Comparison of ENCODE assay signal across 14 cellular contexts in genomic region chr2:28004086-28004485, GRCh38.
DNase-seq lines count a peak whose midpoint lies in the region; ATAC-seq and TF ChIP-seq lines count a peak whose summit lies in the region.
"Had no signal": no experiment of that assay in that cellular context is flagged by ENCODE, and none has a peak within 500 bp of the region (broad histone marks: within the 10 kb centered on the region; RNA-seq: fewer than 3 reads in every experiment).

No MANE protein-coding gene starts in this region.

- CTCF ChIA-PET in activated naive CD4-positive, alpha-beta T cell treated with anti-CD3 and anti-CD28 coated beads for 36 hours (lab: Charles Lee), result interaction anchor here (0.6 to 1.3 kb wide), 2 partner anchors 281 to 399 kb away, joined by 3 to 4 read pairs; no protein-coding TSS in a partner anchor
- CTCF ChIA-PET in activated naive CD4-positive, alpha-beta T cell treated with anti-CD3 and anti-CD28 coated beads, Interleukin-2, amount 10 ng/mL, durations not matched to agents 7 days and 5 days (lab: Charles Lee), result interaction anchor here (0.7 kb wide), 1 partner anchor 14 kb away, joined by 3 read pairs; no protein-coding TSS in a partner anchor
- CTCF ChIA-PET in PC-3 (lab: Charles Lee), result interaction anchor here (0.5 kb wide), 1 partner anchor 246 kb away, joined by 4 read pairs; no protein-coding TSS in a partner anchor

- no peaks in the 10 kb centered on the region for H3K9me2 ChIP-seq in PC-3 (replicated peaks; ENCODE audit: low read length)

- H3K9me3 ChIP-seq in PC-3 (ENCODE audit: low read length) (no peaks in the 10 kb centered on the region), upper lobe of left lung (no peaks in the 10 kb centered on the region)
- H3K9me3 ChIP-seq: ascending aorta, Caco-2 had no signal

- peak overlapping the region; percentile 4; the same call in 1 of the 2 replicates for H3K4me2 ChIP-seq in PC-3 (ENCODE audit: low read length)

- H3K9me3 Mint-ChIP-seq in activated naive CD4-positive, alpha-beta T cell treated with anti-CD3 and anti-CD28 coated beads for 36 hours, result no peaks in the 10 kb centered on the region
- no peaks in the 10 kb centered on the region for H3K9me3 Mint-ChIP-seq in activated naive CD4-positive, alpha-beta T cell treated with anti-CD3 and anti-CD28 coated beads, Interleukin-2, amount 10 ng/mL, durations not matched to agents 7 days and 5 days
- H3K9me3 Mint-ChIP-seq in chondrocyte (ENCODE audit: low read depth), result peaks cover 3% of the 10 kb centered on the region
- peaks cover 0 to 6% of the 10 kb centered on the region in 2 donors for H3K9me3 Mint-ChIP-seq in stimulated activated naive B cell treated with anti-CD40 and anti-IgM and Interleukin-4, amounts not matched to agents 10 μg/mL and 1 μg/mL and 100 μg/mL, for 72 hours
- H3K9me3 Mint-ChIP-seq: T-helper 1 cell treated with Interleukin-12 subunit alpha and Interleukin-12 subunit beta and Interleukin-4 antibody, amounts not matched to agents 30 μg/mL and 1 μg/mL, for 36 hours had no signal

- no peak overlapping the region for H2AFZ ChIP-seq in PC-3 (ENCODE audit: low read length)

- no peaks in the 10 kb centered on the region for H3K27me3 Mint-ChIP-seq in activated naive CD4-positive, alpha-beta T cell treated with anti-CD3 and anti-CD28 coated beads for 36 hours (ENCODE audit: low read depth)
- no peaks in the 10 kb centered on the region for H3K27me3 Mint-ChIP-seq in activated naive CD4-positive, alpha-beta T cell treated with anti-CD3 and anti-CD28 coated beads, Interleukin-2, amount 10 ng/mL, durations not matched to agents 7 days and 5 days
- no peaks in the 10 kb centered on the region for H3K27me3 Mint-ChIP-seq in chondrocyte (ENCODE audit: low read depth)
- H3K27me3 Mint-ChIP-seq in stimulated activated naive B cell treated with anti-CD40 and anti-IgM and Interleukin-4, amounts not matched to agents 10 μg/mL and 1 μg/mL and 100 μg/mL, for 72 hours, result no peaks in the 10 kb centered on the region

- no peak overlapping the region for H3K9ac ChIP-seq in PC-3 (ENCODE audit: low read length)

- DNase-seq in activated naive CD4-positive, alpha-beta T cell treated with anti-CD3 and anti-CD28 coated beads for 36 hours, result peak; percentile 38
- no peak for DNase-seq in activated naive CD4-positive, alpha-beta T cell treated with anti-CD3 and anti-CD28 coated beads, Interleukin-2, amount 10 ng/mL, durations not matched to agents 7 days and 5 days
- peak; percentile 81 for DNase-seq in PC-3
- DNase-seq in chondrocyte (ENCODE audit: low spot score), result no peak
- no peak for DNase-seq in stimulated activated naive B cell treated with anti-CD40 and anti-IgM and Interleukin-4, amounts not matched to agents 10 μg/mL and 1 μg/mL and 100 μg/mL, for 72 hours
- DNase-seq in upper lobe of left lung, result no peak
- no peak for DNase-seq in NCI-H446 treated with DMSO at 0.1 percent for 48 hours (lab: John Stamatoyannopoulos, UW)
- DNase-seq: Caco-2, hypothalamus, NCI-H146, nucleus accumbens had no signal

- H3K27ac Mint-ChIP-seq in activated naive CD4-positive, alpha-beta T cell treated with anti-CD3 and anti-CD28 coated beads for 36 hours, result no peak overlapping the region
- H3K27ac Mint-ChIP-seq in activated naive CD4-positive, alpha-beta T cell treated with anti-CD3 and anti-CD28 coated beads, Interleukin-2, amount 10 ng/mL, durations not matched to agents 7 days and 5 days, result no peak overlapping the region
- peak overlapping the region; percentile 49 for H3K27ac Mint-ChIP-seq in chondrocyte (ENCODE audit: unreplicated experiment)
- H3K27ac Mint-ChIP-seq in stimulated activated naive B cell treated with anti-CD40 and anti-IgM and Interleukin-4, amounts not matched to agents 10 μg/mL and 1 μg/mL and 100 μg/mL, for 72 hours, result peak overlapping the region; percentile 42
- H3K27ac Mint-ChIP-seq: T-helper 1 cell treated with Interleukin-12 subunit alpha and Interleukin-12 subunit beta and Interleukin-4 antibody, amounts not matched to agents 30 μg/mL and 1 μg/mL, for 36 hours had no signal

- H3K4me1 ChIP-seq in PC-3 (ENCODE audit: insufficient read depth, low read length) (peaks cover 13% of the 10 kb centered on the region), upper lobe of left lung (no peaks in the 10 kb centered on the region)
- H3K4me1 ChIP-seq: Caco-2 had no signal

- peaks cover 3% of the 10 kb centered on the region for H3K36me3 Mint-ChIP-seq in activated naive CD4-positive, alpha-beta T cell treated with anti-CD3 and anti-CD28 coated beads for 36 hours (ENCODE audit: low read depth)
- H3K36me3 Mint-ChIP-seq in activated naive CD4-positive, alpha-beta T cell treated with anti-CD3 and anti-CD28 coated beads, Interleukin-2, amount 10 ng/mL, durations not matched to agents 7 days and 5 days, result peaks cover 21% of the 10 kb centered on the region
- H3K36me3 Mint-ChIP-seq in chondrocyte (ENCODE audit: low read depth), result peaks cover 2% of the 10 kb centered on the region
- H3K36me3 Mint-ChIP-seq in stimulated activated naive B cell treated with anti-CD40 and anti-IgM and Interleukin-4, amounts not matched to agents 10 μg/mL and 1 μg/mL and 100 μg/mL, for 72 hours, result peaks cover 11 to 24% of the 10 kb centered on the region in 2 donors

- intact Hi-C loops in activated naive CD4-positive, alpha-beta T cell treated with anti-CD3 and anti-CD28 coated beads for 36 hours (cut with micrococcal nuclease), result loop anchor here (1.0 kb wide), 1 partner anchor 38 kb away; no protein-coding TSS in a partner anchor
- intact Hi-C loops in PC-3 (cut with micrococcal nuclease), result no loop called here

- no peak for TF ChIP-seq CTCF in PC-3 (conservative IDR thresholded peaks at IDR 0.05; ENCODE audit: low read depth, low read length)
- TF ChIP-seq CTCF in chondrocyte (IDR thresholded peaks at IDR 0.05), result no peak
- TF ChIP-seq CTCF in upper lobe of left lung (IDR thresholded peaks at IDR 0.05), result no peak

- H3K27ac ChIP-seq in PC-3 (ENCODE audit: low read length) (peak overlapping the region; percentile 5; the same call in 1 of the 2 replicates), upper lobe of left lung (no peak overlapping the region)
- H3K27ac ChIP-seq: ascending aorta had no signal

- no TSS peak for BruUV-seq in PC-3 (replicated peaks; lab: Mats Ljungman, UMichigan)

- H3K4me1 Mint-ChIP-seq in activated naive CD4-positive, alpha-beta T cell treated with anti-CD3 and anti-CD28 coated beads for 36 hours (ENCODE audit: low read depth), result peaks cover 20% of the 10 kb centered on the region
- peaks cover 13% of the 10 kb centered on the region for H3K4me1 Mint-ChIP-seq in activated naive CD4-positive, alpha-beta T cell treated with anti-CD3 and anti-CD28 coated beads, Interleukin-2, amount 10 ng/mL, durations not matched to agents 7 days and 5 days
- peaks cover 14% of the 10 kb centered on the region for H3K4me1 Mint-ChIP-seq in chondrocyte (ENCODE audit: low read depth)
- H3K4me1 Mint-ChIP-seq in stimulated activated naive B cell treated with anti-CD40 and anti-IgM and Interleukin-4, amounts not matched to agents 10 μg/mL and 1 μg/mL and 100 μg/mL, for 72 hours, result peaks cover 10 to 26% of the 10 kb centered on the region in 2 donors

- no peaks in the 10 kb centered on the region for H4K20me1 ChIP-seq in PC-3 (ENCODE audit: low read length)

- ATAC-seq in PC-3 (peak; percentile 72), GM21367 (IDR thresholded peaks at IDR 0.05; ENCODE audit: unreplicated experiment) (no peak), upper lobe of left lung (ENCODE audit: low FRiP score in 2 of 2) (no peak)
- ATAC-seq in stimulated activated naive B cell treated with anti-CD40 and anti-IgM and Interleukin-4, amounts not matched to agents 10 μg/mL and 1 μg/mL and 100 μg/mL, for 72 hours (replicated peaks), result no peak

- no peak for TF ChIP-seq POLR2A in upper lobe of left lung (IDR thresholded peaks at IDR 0.05)

- H3K36me3 ChIP-seq in PC-3 (ENCODE audit: low read depth, low read length) (no peaks in the 10 kb centered on the region), upper lobe of left lung (no peaks in the 10 kb centered on the region)
- H3K36me3 ChIP-seq: ascending aorta had no signal

- 58 to 65% methylated on average over 2 of the region's 2 CpGs for WGBS in upper lobe of left lung, 2 donors

- TF ChIP-seq EP300 in upper lobe of left lung (IDR thresholded peaks at IDR 0.05), result no peak

- H3K4me3 ChIP-seq in PC-3 (ENCODE audit: low read length) (no peak overlapping the region), upper lobe of left lung (no peak overlapping the region)
- H3K4me3 ChIP-seq: ascending aorta had no signal

- no peaks in the 10 kb centered on the region for H3K79me2 ChIP-seq in PC-3 (ENCODE audit: low read length)

- H3K4me3 Mint-ChIP-seq in activated naive CD4-positive, alpha-beta T cell treated with anti-CD3 and anti-CD28 coated beads for 36 hours, result no peak overlapping the region
- no peak overlapping the region for H3K4me3 Mint-ChIP-seq in activated naive CD4-positive, alpha-beta T cell treated with anti-CD3 and anti-CD28 coated beads, Interleukin-2, amount 10 ng/mL, durations not matched to agents 7 days and 5 days
- no peak overlapping the region for H3K4me3 Mint-ChIP-seq in chondrocyte (ENCODE audit: unreplicated experiment)
- no peak overlapping the region for H3K4me3 Mint-ChIP-seq in stimulated activated naive B cell treated with anti-CD40 and anti-IgM and Interleukin-4, amounts not matched to agents 10 μg/mL and 1 μg/mL and 100 μg/mL, for 72 hours
- H3K4me3 Mint-ChIP-seq: T-helper 1 cell treated with Interleukin-12 subunit alpha and Interleukin-12 subunit beta and Interleukin-4 antibody, amounts not matched to agents 30 μg/mL and 1 μg/mL, for 36 hours had no signal

- H3K27me3 ChIP-seq in PC-3 (ENCODE audit: low read length), result no peaks in the 10 kb centered on the region
- no peaks in the 10 kb centered on the region for H3K27me3 ChIP-seq in upper lobe of left lung
- H3K27me3 ChIP-seq: ascending aorta had no signal

- POLR2A ChIA-PET in PC-3 (lab: Charles Lee; ENCODE audit: unreplicated experiment), result interaction anchor here (0.7 kb wide), 1 partner anchor 173 kb away, joined by 5 read pairs; no protein-coding TSS in a partner anchor

- no peaks in the 10 kb centered on the region for H3F3A ChIP-seq in PC-3 (ENCODE audit: low read length, unreplicated experiment)

Comparison
In these comparisons a context has a peak if more than half of its experiments do, and no peak if none do; other contexts are left out.
1. DNase-seq: peak in activated naive CD4-positive, alpha-beta T cell treated with anti-CD3 and anti-CD28 coated beads for 36 hours (single experiment) and PC-3 (single experiment); none in activated naive CD4-positive, alpha-beta T cell treated with anti-CD3 and anti-CD28 coated beads, Interleukin-2, amount 10 ng/mL, durations not matched to agents 7 days and 5 days (single experiment), chondrocyte (single experiment), stimulated activated naive B cell treated with anti-CD40 and anti-IgM and Interleukin-4, amounts not matched to agents 10 μg/mL and 1 μg/mL and 100 μg/mL, for 72 hours (single experiment), upper lobe of left lung (0 of 2) and NCI-H446 treated with DMSO at 0.1 percent for 48 hours (single experiment).
2. H3K27ac Mint-ChIP-seq: peak in chondrocyte (single experiment) and stimulated activated naive B cell treated with anti-CD40 and anti-IgM and Interleukin-4, amounts not matched to agents 10 μg/mL and 1 μg/mL and 100 μg/mL, for 72 hours (single experiment); none in activated naive CD4-positive, alpha-beta T cell treated with anti-CD3 and anti-CD28 coated beads for 36 hours (single experiment) and activated naive CD4-positive, alpha-beta T cell treated with anti-CD3 and anti-CD28 coated beads, Interleukin-2, amount 10 ng/mL, durations not matched to agents 7 days and 5 days (single experiment).